In genomic region chr2:56117764-56118163, GRCh38 we compare ENCODE assay signal across 28 cellular contexts.
A peak's percentile ranks its signal among the peaks of the same experiment; 100 is the strongest.
DNase-seq lines count a peak whose midpoint lies in the region; ATAC-seq, FAIRE-seq and TF ChIP-seq lines count a peak whose summit lies in the region.
"Had no signal": no experiment of that assay in that cellular context is flagged by ENCODE, and none has a peak within 500 bp of the region (broad histone marks: within the 10 kb centered on the region; RNA-seq: fewer than 3 reads in every experiment).

No MANE protein-coding gene starts in this region.

- peak; percentile 20 for DNase-seq in bronchial epithelial cell (ENCODE audit: low read depth)
- peak; percentile 33 for DNase-seq in retinal pigment epithelial cell (ENCODE audit: low read depth)
- no peak for DNase-seq in activated CD4-positive, alpha-beta T cell treated with anti-CD3 and anti-CD28 coated beads, Interleukin-2, amount 50 U/mL, for 1 hour
- no peak for DNase-seq in left ventricle myocardium superior
- no peak for DNase-seq in KBM-7
- DNase-seq: activated CD8-positive, alpha-beta T cell treated with anti-CD3 and anti-CD28 coated beads, Interleukin-2, amount 10 ng/mL, durations not matched to agents 7 days and 5 days; C1 segment of cervical spinal cord; effector CD4-positive, alpha-beta T cell; EL; foreskin melanocyte; kidney; NCI-H1105 treated with DMSO at 0.1 percent for 48 hours; NCI-H1930; NCI-H524 treated with DMSO at 0.1 percent for 48 hours; nephron progenitor cell; SK-N-SH; spleen; stimulated activated CD4-positive, alpha-beta T cell treated with anti-CD3 and anti-CD28 coated beads, Interleukin-4, amount 100 ng/mL, for 24 hours; substantia nigra; T-helper 2 cell had no signal

- peak overlapping the region; percentile 15 for H3K4me3 ChIP-seq in HUES64 (ENCODE audit: low read length)
- H3K4me3 ChIP-seq in bronchial epithelial cell (ENCODE audit: low read depth, low read length), result no peak overlapping the region
- H3K4me3 ChIP-seq in iPS-15b (ENCODE audit: low read depth, low read length), result peak overlapping the region; percentile 30
- no peak overlapping the region for H3K4me3 ChIP-seq in retinal pigment epithelial cell (ENCODE audit: low read length)
- H3K4me3 ChIP-seq: lung, right atrium auricular region, spleen had no signal

- H3K4me1 ChIP-seq in HUES64 (ENCODE audit: insufficient read depth, low read length) (peaks cover 47% of the 10 kb centered on the region), iPS-15b (ENCODE audit: control insufficient read depth, insufficient read depth, low read length) (peaks cover 28% of the 10 kb centered on the region)
- H3K4me1 ChIP-seq: parathyroid adenoma, right atrium auricular region, spleen had no signal

- no peaks in the 10 kb centered on the region for H3K9me3 ChIP-seq in HUES64 (ENCODE audit: insufficient read depth, low read depth, low read length)
- H3K9me3 ChIP-seq in iPS-15b (ENCODE audit: control insufficient read depth, insufficient read depth, low read length), result no peaks in the 10 kb centered on the region
- H3K9me3 ChIP-seq: right atrium auricular region, SK-N-SH, spleen had no signal

- no peak for ATAC-seq in left ventricle myocardium superior
- ATAC-seq: activated CD8-positive, alpha-beta T cell treated with anti-CD3 and anti-CD28 coated beads, Interleukin-2, amount 10 ng/mL, durations not matched to agents 7 days and 5 days; stimulated activated memory B cell treated with anti-CD40 and anti-IgM and Interleukin-4, amounts not matched to agents 10 μg/mL and 1 μg/mL and 100 μg/mL, for 72 hours had no signal

- TF ChIP-seq CTCF in bronchial epithelial cell (IDR thresholded peaks at IDR 0.05; ENCODE audit: insufficient read depth, low read length, severe bottlenecking), result no peak
- no peak for TF ChIP-seq CTCF in retinal pigment epithelial cell (conservative IDR thresholded peaks at IDR 0.05; ENCODE audit: low read depth, low read length)

- intact Hi-C loops in left ventricle myocardium superior (cut with micrococcal nuclease), result no loop called here

- H3K9ac ChIP-seq in HUES64 (ENCODE audit: low read depth, low read length), result peak overlapping the region; percentile 33; the same call in 1 of the 2 replicates
- peak overlapping the region; percentile 41 for H3K9ac ChIP-seq in iPS-15b (ENCODE audit: low read depth, low read length)
- H3K9ac ChIP-seq: parathyroid adenoma, SK-N-SH had no signal

- in situ Hi-C loops in KBM-7 (cut with MboI; ENCODE audit: low pct_unique_long_range_greater_than_20kb, low sequenced_read_pairs), result no loop called here

- H3K27me3 ChIP-seq in HUES64 (ENCODE audit: insufficient read depth, low read length) (no peaks in the 10 kb centered on the region), bronchial epithelial cell (ENCODE audit: control insufficient read depth, insufficient read depth, low read length) (no peaks in the 10 kb centered on the region), iPS-15b (ENCODE audit: control insufficient read depth, insufficient read depth, low read length) (no peaks in the 10 kb centered on the region)
- H3K27me3 ChIP-seq: right atrium auricular region, spleen had no signal

- H3K27ac ChIP-seq in HUES64 (ENCODE audit: low read depth, low read length), result peak overlapping the region; percentile 61
- H3K27ac ChIP-seq: parathyroid adenoma, right atrium auricular region, spleen had no signal

- H3K36me3 ChIP-seq in HUES64 (ENCODE audit: insufficient read depth, low read length), result no peaks in the 10 kb centered on the region
- H3K36me3 ChIP-seq in bronchial epithelial cell (ENCODE audit: control insufficient read depth, insufficient read depth, low read length), result no peaks in the 10 kb centered on the region
- peaks cover 7% of the 10 kb centered on the region for H3K36me3 ChIP-seq in iPS-15b (ENCODE audit: control insufficient read depth, insufficient read depth, low read length)
- H3K36me3 ChIP-seq: right atrium auricular region, spleen had no signal

- 75% methylated on average over 4 of the region's 4 CpGs for WGBS in HUES64

- no peak for FAIRE-seq in bronchial epithelial cell (lab: Jason Lieb, UNC)
- FAIRE-seq: colon, GM12891, kidney had no signal

Comparison
In these comparisons a context has a peak if more than half of its experiments do, and no peak if none do; other contexts are left out.
1. H3K4me3 ChIP-seq: peak in HUES64 (single experiment) and iPS-15b (single experiment); none in bronchial epithelial cell (single experiment) and retinal pigment epithelial cell (single experiment).
2. DNase-seq: peak in bronchial epithelial cell (single experiment) and retinal pigment epithelial cell (single experiment); none in activated CD4-positive, alpha-beta T cell treated with anti-CD3 and anti-CD28 coated beads, Interleukin-2, amount 50 U/mL, for 1 hour (single experiment), left ventricle myocardium superior (single experiment) and KBM-7 (single experiment).